In the genomic region with DNA sequence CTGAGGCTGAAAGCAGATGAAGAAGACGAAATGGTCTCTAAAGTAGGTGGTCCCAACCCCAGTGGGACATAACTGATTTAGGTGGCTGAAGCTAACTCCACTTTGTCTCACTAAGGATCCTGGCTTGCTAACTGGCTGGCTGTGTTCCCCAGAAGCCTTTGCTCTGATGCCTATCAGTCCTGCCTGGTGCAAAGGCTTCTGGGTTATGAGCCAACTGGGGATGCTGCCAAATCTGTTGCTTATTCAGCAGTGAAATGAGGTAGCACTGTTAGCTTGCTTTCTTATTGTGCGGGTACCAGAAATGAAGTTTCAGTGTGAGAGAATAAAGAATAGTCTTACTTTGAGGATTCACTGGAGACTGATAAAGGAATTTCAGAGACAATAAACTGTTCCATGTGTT, we compare ENCODE assay signal across 13 cellular contexts. TPM values are rescaled to one million over a fixed set of nuclear protein-coding genes. Genes with fewer than 3 reads are reported as not detected.
A peak's percentile ranks its signal among the peaks of the same experiment; 100 is the strongest.
DNase-seq lines count a peak whose midpoint lies in the region; ATAC-seq and TF ChIP-seq lines count a peak whose summit lies in the region.
"Had no signal": no experiment of that assay in that cellular context is flagged by ENCODE, and none has a peak within 500 bp of the region (broad histone marks: within the 10 kb centered on the region; RNA-seq: fewer than 3 reads in every experiment).

No MANE protein-coding gene starts in this region.

- H3K9ac ChIP-seq in mammary epithelial cell (ENCODE audit: insufficient read depth, low read length): no peak overlapping the region

- BruUV-seq in mammary epithelial cell (replicated peaks; lab: Mats Ljungman, UMichigan): no TSS peak

- H3K4me1 ChIP-seq in ascending aorta (peaks cover 0 to 34% of the 10 kb centered on the region in 2 donors), left ventricle myocardium inferior (peaks cover 67% of the 10 kb centered on the region), mammary epithelial cell (ENCODE audit: insufficient read depth, low read length) (no peaks in the 10 kb centered on the region)

- H3K9me3 ChIP-seq in ascending aorta (no peaks in the 10 kb centered on the region), left ventricle myocardium inferior (replicated peaks) (no peaks in the 10 kb centered on the region), mammary epithelial cell (replicated peaks; ENCODE audit: insufficient read depth, low read length) (no peaks in the 10 kb centered on the region)
- H3K9me3 ChIP-seq: upper lobe of left lung had no signal

- peak; percentile 40 for DNase-seq in G401 (ENCODE audit: low spot score)
- DNase-seq in ascending aorta (ENCODE audit: low spot score in 2 of 2): peak in 1 of 2 donors; percentile 89
- DNase-seq in left ventricle myocardium inferior: peak; percentile 80
- DNase-seq in putamen (ENCODE audit: low spot score): peak; percentile 45
- no peak for DNase-seq in mesenteric fat pad (ENCODE audit: low spot score)
- DNase-seq in mammary epithelial cell: no peak
- DNase-seq: activated T-cell treated with anti-CD3 and anti-CD28 coated beads for 4 hours, MM.1S, T1000, upper lobe of left lung had no signal

- peak overlapping the region; percentile 5 to 44 for H3K27ac ChIP-seq in ascending aorta
- peak overlapping the region; percentile 55 for H3K27ac ChIP-seq in left ventricle myocardium inferior (replicated peaks)
- H3K27ac ChIP-seq in mammary epithelial cell (ENCODE audit: insufficient read depth, low read depth, low read length): no peak overlapping the region
- H3K27ac ChIP-seq: C4-2B, upper lobe of left lung had no signal

- TF ChIP-seq CTCF in ascending aorta (IDR thresholded peaks at IDR 0.05): no peak
- TF ChIP-seq CTCF in left ventricle myocardium inferior (IDR thresholded peaks at IDR 0.05; ENCODE audit: borderline replicate concordance): no peak
- TF ChIP-seq CTCF in mammary epithelial cell (conservative IDR thresholded peaks at IDR 0.05 in 1 of 2, IDR thresholded peaks at IDR 0.05 in 1 of 2; ENCODE audit: extremely low read depth in 1 of 2, insufficient read depth in 1 of 2, low read depth in 1 of 2, low read length in 2 of 2): no peak

- no peaks in the 10 kb centered on the region for H3K79me2 ChIP-seq in mammary epithelial cell (ENCODE audit: insufficient read depth, low read length)

- CTCF ChIA-PET in mammary epithelial cell (lab: Charles Lee; ENCODE audit: low non-redundant PET): interaction anchor here (0.5 kb wide), 1 partner anchor 222 kb away, joined by 6 read pairs; no protein-coding TSS in a partner anchor

- H2AFZ ChIP-seq in mammary epithelial cell (ENCODE audit: low read depth, low read length): no peak overlapping the region

- H3K4me3 ChIP-seq in ascending aorta: no peak overlapping the region
- H3K4me3 ChIP-seq in left ventricle myocardium inferior: peak overlapping the region; percentile 7
- H3K4me3 ChIP-seq in mammary epithelial cell (replicated peaks in 1 of 3; ENCODE audit: insufficient read depth in 1 of 3, low read depth in 2 of 3, low read length in 3 of 3): no peak overlapping the region
- H3K4me3 ChIP-seq: upper lobe of left lung had no signal

- dilution Hi-C loops in mammary epithelial cell (cut with HindIII; ENCODE audit: low sequenced_read_pairs): no loop called here

- intact Hi-C loops in ascending aorta (cut with DNase I): no loop called here
- intact Hi-C loops in left ventricle myocardium inferior (cut with micrococcal nuclease): no loop called here
- intact Hi-C loops in mammary epithelial cell (cut with micrococcal nuclease): no loop called here

- WGBS in mammary epithelial cell (ENCODE audit: low coverage, missing lambda C conversion rate): 42% methylated on average over 2 of the region's 2 CpGs

- in situ Hi-C loops in G401 (cut with HindIII; ENCODE audit: low sequenced_read_pairs): no loop called here
- in situ Hi-C loops in mammary epithelial cell (cut with MboI; ENCODE audit: low sequenced_read_pairs in 2 of 2): no loop called here

- H3K27me3 ChIP-seq in ascending aorta: no peaks in the 10 kb centered on the region
- no peaks in the 10 kb centered on the region for H3K27me3 ChIP-seq in left ventricle myocardium inferior (ENCODE audit: low read depth)
- no peaks in the 10 kb centered on the region for H3K27me3 ChIP-seq in mammary epithelial cell (ENCODE audit: insufficient read depth, low read length)
- H3K27me3 ChIP-seq: upper lobe of left lung had no signal

- no peaks in the 10 kb centered on the region for H4K20me1 ChIP-seq in mammary epithelial cell (ENCODE audit: insufficient read depth, low read length)

- ATAC-seq in HG03280 (IDR thresholded peaks at IDR 0.05; ENCODE audit: unreplicated experiment) (no peak), HG03520 (IDR thresholded peaks at IDR 0.05; ENCODE audit: unreplicated experiment) (no peak)

- no peak overlapping the region for H3K4me2 ChIP-seq in mammary epithelial cell (ENCODE audit: insufficient read depth, low read depth, low read length)

- H3K36me3 ChIP-seq in ascending aorta (no peaks in the 10 kb centered on the region), left ventricle myocardium inferior (no peaks in the 10 kb centered on the region), mammary epithelial cell (ENCODE audit: insufficient read depth, low read length) (no peaks in the 10 kb centered on the region)
- H3K36me3 ChIP-seq: upper lobe of left lung had no signal

RNA-seq across cellular contexts. Expression of a gene that starts 18.1 kb away (rescaled TPM):
- total RNA-seq in G401 (2014; rRNA removed; shearing (Covaris generic)): 68.3 and 136 TPM in 2 replicates
- total RNA-seq in ascending aorta (50.2 TPM), left ventricle myocardium inferior (38.9 TPM), mesenteric fat pad (12.9 TPM), mammary epithelial cell (1 to 10 TPM in 1 of 2 donors, under 1 TPM in 1; 0.45 to 2.2 TPM)
- 0.03 TPM for polyA plus RNA-seq in mammary epithelial cell
- polyA minus RNA-seq in mammary epithelial cell: not detected

Comparison
In these comparisons a context has a peak if more than half of its experiments do, and no peak if none do; other contexts are left out.
1. DNase-seq: peak in G401 (single experiment), left ventricle myocardium inferior (single experiment) and putamen (single experiment); none in mesenteric fat pad (single experiment) and mammary epithelial cell (single experiment).